ENCODE assay signal across 8 cellular contexts in the genomic region with DNA sequence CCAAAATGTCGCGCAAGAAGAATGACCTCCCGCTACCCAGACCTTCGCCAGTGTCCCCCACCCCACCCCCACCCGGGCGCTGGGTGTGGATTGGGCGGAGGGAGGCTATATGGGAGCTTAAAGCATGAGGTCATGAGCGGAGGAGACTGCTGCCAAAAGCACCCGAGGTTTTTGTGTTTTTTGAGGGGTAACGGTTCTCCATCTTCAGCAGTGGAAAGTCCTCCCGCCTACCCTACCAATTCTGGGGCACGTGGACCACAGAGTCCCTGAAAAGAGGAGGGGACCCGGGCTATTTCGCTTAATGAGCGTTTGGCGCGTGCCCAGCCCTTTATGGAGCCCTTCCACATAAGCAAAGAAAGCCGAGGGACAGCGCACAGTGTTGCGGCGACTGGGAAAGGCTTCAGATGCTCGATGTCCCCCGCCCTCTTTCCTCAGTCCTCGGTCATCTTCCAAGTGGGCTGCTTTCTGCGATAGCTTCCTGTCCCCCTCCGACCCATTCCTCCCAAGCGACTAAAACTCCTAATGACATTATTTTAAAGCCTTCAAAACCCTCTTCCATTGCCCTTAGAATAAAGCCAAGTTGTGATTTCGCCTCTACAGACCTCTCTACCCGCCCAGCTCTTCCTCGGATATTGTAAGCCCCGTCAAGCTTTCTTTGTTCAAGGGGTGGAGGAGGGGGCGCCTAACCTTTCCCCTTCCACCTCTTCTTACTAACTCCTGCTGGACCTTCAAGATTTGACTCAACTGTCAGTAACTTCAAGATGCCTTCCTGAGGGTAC. TPM values are rescaled to one million over a fixed set of nuclear protein-coding genes. Genes with fewer than 3 reads are reported as not detected.
DNase-seq lines count a peak whose midpoint lies in the region; ATAC-seq and TF ChIP-seq lines count a peak whose summit lies in the region.

No MANE protein-coding gene starts in this region.

- no peaks in the 10 kb centered on the region for H3K9me3 ChIP-seq in Panc1 (ENCODE audit: control insufficient read depth, insufficient read depth, low read depth, low read length)
- H3K9me3 ChIP-seq in ectodermal cell (ENCODE audit: control insufficient read depth, low read length) = no peaks in the 10 kb centered on the region
- no peaks in the 10 kb centered on the region for H3K9me3 ChIP-seq in uterus

- H3K4me3 ChIP-seq in Panc1 (ENCODE audit: low read depth in 2 of 2, low read length in 2 of 2) = peak overlapping the region; percentile 81 to 90
- peak overlapping the region; percentile 69 for H3K4me3 ChIP-seq in ectodermal cell (ENCODE audit: insufficient read depth, low read depth, low read length)
- H3K4me3 ChIP-seq in uterus = peak overlapping the region; percentile 79 to 81

- H3K27ac ChIP-seq in Panc1 (ENCODE audit: low read length) (peak overlapping the region; percentile 99), ectodermal cell (ENCODE audit: insufficient read depth, low read depth, low read length, poor library complexity, severe bottlenecking) (peak overlapping the region; percentile 93), uterus (peak overlapping the region; percentile 83 to 93)

- TF ChIP-seq CTCF in Panc1 (IDR thresholded peaks at IDR 0.05) (no peak), uterus (IDR thresholded peaks at IDR 0.05) (no peak)

- DNase-seq in Right ventricle myocardium inferior (ENCODE audit: missing footprints) (peak; percentile 76), cardiac septum (ENCODE audit: low spot score) (no peak), Panc1 (ENCODE audit: low read depth, low spot score) (no peak), midbrain (lab: John Stamatoyannopoulos, UW) (peak; percentile 23), uterus (peak; percentile 67 to 70)

- no peaks in the 10 kb centered on the region; the same call in 1 of the 2 replicates for H3K36me3 ChIP-seq in Panc1 (ENCODE audit: control insufficient read depth, insufficient read depth, low read length)
- H3K36me3 ChIP-seq in ectodermal cell (ENCODE audit: control insufficient read depth, insufficient read depth, low read length) = no peaks in the 10 kb centered on the region
- H3K36me3 ChIP-seq in uterus = no peaks in the 10 kb centered on the region

- intact Hi-C loops in Right ventricle myocardium inferior (cut with DNase I) (loop anchor here (5.0 kb wide), 2 partner anchors 47 to 192 kb away; no protein-coding TSS in a partner anchor), cardiac septum (cut with DNase I) (loop anchor here (5.0 kb wide), 1 partner anchor 192 kb away; no protein-coding TSS in a partner anchor), Panc1 (cut with micrococcal nuclease; ENCODE audit: unreplicated experiment) (loop anchor here (2.0 to 10.0 kb wide), 3 partner anchors 78 to 139 kb away; no protein-coding TSS in a partner anchor), uterus (cut with DNase I; ENCODE audit: low total_unique reads) (no loop called here)

- H3K27me3 ChIP-seq in Panc1 (ENCODE audit: control insufficient read depth, insufficient read depth, low read length) (no peaks in the 10 kb centered on the region), ectodermal cell (ENCODE audit: control insufficient read depth, insufficient read depth, low read length, poor library complexity, severe bottlenecking) (no peaks in the 10 kb centered on the region), uterus (no peaks in the 10 kb centered on the region)

- H3K4me1 ChIP-seq in Panc1 (ENCODE audit: control insufficient read depth, insufficient read depth, low read length) = peaks cover 35% of the 10 kb centered on the region
- H3K4me1 ChIP-seq in ectodermal cell (ENCODE audit: control insufficient read depth, insufficient read depth, low read length) = peaks cover 14% of the 10 kb centered on the region
- no peaks in the 10 kb centered on the region for H3K4me1 ChIP-seq in uterus

- POLR2A ChIA-PET in Panc1 (lab: Charles Lee) = interaction anchor here (0.6 to 1.1 kb wide), 6 partner anchors 18 to 316 kb away, joined by 3 to 12 read pairs (median 6); no protein-coding TSS in a partner anchor

- no TSS peak for BruUV-seq in Panc1 (replicated peaks; lab: Mats Ljungman, UMichigan)

- in situ Hi-C loops in Panc1 (cut with HindIII; ENCODE audit: low pct_unique_long_range_greater_than_20kb, low sequenced_read_pairs) = no loop called here

- no peak for TF ChIP-seq POLR2A in uterus (IDR thresholded peaks at IDR 0.05)

- CTCF ChIA-PET in Panc1 (lab: Charles Lee) = interaction anchor here (1.1 to 2.0 kb wide), 2 partner anchors 10 to 94 kb away, joined by 3 to 14 read pairs; no protein-coding TSS in a partner anchor

- ATAC-seq in Right ventricle myocardium inferior (peak; percentile 35), Panc1 (peak; percentile 45), HG03139 (IDR thresholded peaks at IDR 0.05; ENCODE audit: unreplicated experiment) (no peak), GM19328 (IDR thresholded peaks at IDR 0.05; ENCODE audit: unreplicated experiment) (no peak)

- 0% methylated on average over 31 to 32 of the region's 32 CpGs for WGBS in ectodermal cell, 2 experiments

RNA-seq across cellular contexts. Expression of gene TRERF1, which starts 2.1 kb away (rescaled TPM):
- total RNA-seq in Right ventricle myocardium inferior (1.7 TPM), cardiac septum (0.86 TPM), Panc1 (2021; ENCODE audit: unreplicated experiment) (30.6 TPM), uterus (10 to 100 TPM in 2 of 4 donors, 1 to 10 TPM in 2; 3.3 to 16.3 (median 7.2) TPM)
- polyA plus RNA-seq in Panc1 (2012; ENCODE audit: insufficient read length) = 25.6 TPM
- 16.5 TPM for polyA plus RNA-seq in ectodermal cell (2013, experiment 1 of 4)
- 16.4 TPM for polyA plus RNA-seq in ectodermal cell (2013, experiment 2 of 4)
- polyA plus RNA-seq in ectodermal cell (2013, experiment 3 of 4) = 14.1 TPM
- 15.2 TPM for polyA plus RNA-seq in ectodermal cell (2013, experiment 4 of 4)

Comparison
In these comparisons a context has a peak if more than half of its experiments do, and no peak if none do; other contexts are left out.
1. DNase-seq: peak in Right ventricle myocardium inferior (single experiment), midbrain (single experiment) and uterus (2 of 2); none in cardiac septum (single experiment) and Panc1 (single experiment).
2. ATAC-seq: peak in Right ventricle myocardium inferior (single experiment) and Panc1 (single experiment); none in HG03139 (single experiment) and GM19328 (single experiment).
3. Peak in every context shown above with its lines, with median percentiles within 50 percentile points of each other: H3K27ac ChIP-seq and H3K4me3 ChIP-seq.